30 cellular contexts compared by ENCODE assay signal in the genomic region with DNA sequence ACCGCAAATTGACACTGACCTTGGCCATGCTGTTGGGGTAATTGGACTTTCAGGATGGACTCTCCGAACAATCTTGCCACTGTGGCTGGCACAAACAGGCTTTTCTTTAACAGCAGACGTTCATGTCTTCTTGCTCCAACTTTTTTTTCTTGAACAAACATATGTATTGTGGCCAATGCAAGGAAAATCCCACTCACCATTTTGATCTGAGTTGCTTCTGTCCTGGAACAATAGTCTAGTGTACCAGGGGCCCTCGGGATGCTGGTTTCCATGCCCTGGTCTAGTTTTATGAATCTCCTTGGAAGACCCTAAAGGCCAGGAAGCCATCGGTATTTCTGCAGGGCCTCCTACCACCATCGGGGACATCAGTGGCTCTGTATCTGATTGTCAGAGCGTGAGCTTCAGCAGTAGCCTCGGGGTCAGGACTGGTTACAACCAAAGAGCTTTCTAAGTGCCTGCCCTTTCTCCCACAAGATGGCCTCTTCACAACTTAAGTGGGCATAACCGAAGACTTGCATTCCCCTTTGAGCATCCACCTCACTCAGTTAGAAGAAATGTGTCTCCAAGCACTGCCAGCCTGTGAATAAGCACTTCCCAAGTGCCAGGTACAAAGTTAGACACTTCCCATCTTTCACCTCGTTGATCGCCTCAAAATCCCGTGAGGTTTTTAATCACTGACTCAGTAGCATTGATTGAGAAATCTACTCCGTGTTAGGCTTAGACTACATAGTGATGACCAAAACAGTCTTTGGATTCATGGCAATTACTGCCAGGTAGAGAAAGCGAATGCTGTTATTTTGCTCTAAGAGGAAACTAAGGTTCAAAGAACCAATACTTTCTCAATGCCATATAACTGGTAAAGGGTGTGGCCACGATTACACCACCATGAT.
DNase-seq lines count a peak whose midpoint lies in the region; ATAC-seq and TF ChIP-seq lines count a peak whose summit lies in the region.
"Had no signal": no experiment of that assay in that cellular context is flagged by ENCODE, and none has a peak within 500 bp of the region (broad histone marks: within the 10 kb centered on the region; RNA-seq: fewer than 3 reads in every experiment).

No MANE protein-coding gene starts in this region.

- no peak overlapping the region for H3K4me2 ChIP-seq in smooth muscle cell
- H3K4me2 ChIP-seq: BLaER1 had no signal

- no peaks in the 10 kb centered on the region for H3K79me2 ChIP-seq in smooth muscle cell (ENCODE audit: low read depth)

- H3K36me3 ChIP-seq in esophagus squamous epithelium (no peaks in the 10 kb centered on the region), skeletal muscle tissue (ENCODE audit: control insufficient read depth in 3 of 3, insufficient read depth in 3 of 3, low read length in 3 of 3) (no peaks in the 10 kb centered on the region), smooth muscle cell (ENCODE audit: low read depth) (no peaks in the 10 kb centered on the region)
- H3K36me3 ChIP-seq: BLaER1, cardiac muscle cell, ovary, transverse colon had no signal

- H3K4me1 ChIP-seq in esophagus squamous epithelium (peaks cover 11 to 45% (median 18%) of the 10 kb centered on the region in 3 donors), skeletal muscle tissue (ENCODE audit: control insufficient read depth in 3 of 3, insufficient read depth in 3 of 3, low read length in 3 of 3) (peaks cover 22 to 26% (median 23%) of the 10 kb centered on the region in 3 donors), smooth muscle cell (ENCODE audit: low read depth) (peaks cover 23% of the 10 kb centered on the region)
- H3K4me1 ChIP-seq: BLaER1 had no signal

- no peaks in the 10 kb centered on the region for H3K9me3 Mint-ChIP-seq in stimulated activated naive CD8-positive, alpha-beta T cell treated with anti-CD3 and anti-CD28 coated beads, Interleukin-15, amount 100 ng/mL, for 72 hours
- H3K9me3 Mint-ChIP-seq: activated CD4-positive, alpha-beta T cell treated with anti-CD3 and anti-CD28 coated beads, Interleukin-2, amount 10 ng/mL, durations not matched to agents 24 days and 14 days; activated T-cell treated with anti-CD3 and anti-CD28 coated beads, Interleukin-2, amount 50 U/mL, for 72 hours; dendritic cell treated with granulocyte-macrophage colony-stimulating factor and Interleukin-4, amounts not matched to agents 40 ng/mL and 50 ng/mL, for 4 days; naive thymus-derived CD8-positive, alpha-beta T cell; stimulated activated naive B cell treated with anti-CD40 and anti-IgM and Interleukin-4, amounts not matched to agents 10 μg/mL and 1 μg/mL and 100 μg/mL, for 72 hours had no signal

- H3K27me3 ChIP-seq in esophagus squamous epithelium (no peaks in the 10 kb centered on the region), skeletal muscle tissue (ENCODE audit: control insufficient read depth in 3 of 3, insufficient read depth in 3 of 3, low read length in 3 of 3) (no peaks in the 10 kb centered on the region), smooth muscle cell (ENCODE audit: low read depth) (no peaks in the 10 kb centered on the region)
- H3K27me3 ChIP-seq: BLaER1, cardiac muscle cell, ovary, transverse colon had no signal

- WGBS in esophagus squamous epithelium, 2 donors, result 90 to 94% methylated on average over 13 to 15 of the region's 15 CpGs
- 94% methylated on average over 15 of the region's 15 CpGs for WGBS in smooth muscle cell (ENCODE audit: low lambda C conversion rate)

- H3K27ac ChIP-seq in esophagus squamous epithelium (peak overlapping the region in 3 of 4 donors; percentile 78 to 80 (median 78)), skeletal muscle tissue (ENCODE audit: low read depth, low read length) (peak overlapping the region; percentile 51), smooth muscle cell (ENCODE audit: low read depth) (no peak overlapping the region)
- H3K27ac ChIP-seq: BLaER1, ovary, VCaP had no signal

- TF ChIP-seq CTCF in esophagus squamous epithelium (IDR thresholded peaks at IDR 0.05) (no peak), smooth muscle cell (IDR thresholded peaks at IDR 0.05; ENCODE audit: borderline replicate concordance, insufficient read depth, poor library complexity, severe bottlenecking) (no peak)

- DNase-seq in stimulated activated naive CD8-positive, alpha-beta T cell treated with anti-CD3 and anti-CD28 coated beads, Interleukin-15, amount 100 ng/mL, for 72 hours, result no peak
- no peak for DNase-seq in stimulated activated naive CD8-positive, alpha-beta T cell treated with anti-CD3 and anti-CD28 coated beads, Interleukin-15, Interleukin-2, amounts not matched to agents 100 U/mL and 50 U/mL, for 24 hours
- DNase-seq in esophagus squamous epithelium (lab: John Stamatoyannopoulos, UW) (no peak), smooth muscle cell (lab: John Stamatoyannopoulos, UW; ENCODE audit: unreplicated experiment) (no peak), Ammon's horn (ENCODE audit: low spot score) (no peak)
- no peak for DNase-seq in activated CD4-positive, alpha-beta T cell treated with anti-CD3 and anti-CD28 coated beads, Interleukin-2, amount 50 U/mL, for 4 hours
- DNase-seq: activated CD4-positive, alpha-beta T cell treated with anti-CD3 and anti-CD28 coated beads, Interleukin-2, amount 10 ng/mL, durations not matched to agents 24 days and 14 days; activated CD8-positive, alpha-beta memory T cell treated with anti-CD3 and anti-CD28 coated beads, Interleukin-2, amount 10 ng/mL, durations not matched to agents 7 days and 5 days; activated naive CD4-positive, alpha-beta T cell treated with anti-CD3 and anti-CD28 coated beads, Interleukin-2, amount 50 U/mL, for 16 hours; activated T-cell treated with anti-CD3 and anti-CD28 coated beads, Interleukin-2, amount 50 U/mL, for 72 hours; COR-L47; Kasumi-1; naive thymus-derived CD8-positive, alpha-beta T cell; NCI-H1048; NCI-H1930; NCI-H345; NCI-H82; ovary; stimulated activated CD4-positive, alpha-beta T cell treated with anti-CD3 and anti-CD28 coated beads, Interleukin-12 subunit alpha, Interleukin-12 subunit beta, amount 100 ng/mL, for 4 hours; stimulated activated CD4-positive, alpha-beta T cell treated with anti-CD3 and anti-CD28 coated beads, Interleukin-4, amount 100 ng/mL, for 24 hours; stimulated activated naive B cell treated with anti-CD40 and anti-IgM and Interleukin-4, amounts not matched to agents 10 μg/mL and 1 μg/mL and 100 μg/mL, for 72 hours; T-helper 2 cell; transverse colon had no signal

- no peak overlapping the region for H3K4me3 Mint-ChIP-seq in stimulated activated naive CD8-positive, alpha-beta T cell treated with anti-CD3 and anti-CD28 coated beads, Interleukin-15, amount 100 ng/mL, for 72 hours
- H3K4me3 Mint-ChIP-seq: activated CD4-positive, alpha-beta T cell treated with anti-CD3 and anti-CD28 coated beads, Interleukin-2, amount 10 ng/mL, durations not matched to agents 24 days and 14 days; activated CD8-positive, alpha-beta memory T cell treated with anti-CD3 and anti-CD28 coated beads, Interleukin-2, amount 10 ng/mL, durations not matched to agents 7 days and 5 days; activated T-cell treated with anti-CD3 and anti-CD28 coated beads, Interleukin-2, amount 50 U/mL, for 72 hours; dendritic cell treated with granulocyte-macrophage colony-stimulating factor and Interleukin-4, amounts not matched to agents 40 ng/mL and 50 ng/mL, for 4 days; naive thymus-derived CD8-positive, alpha-beta T cell; stimulated activated naive B cell treated with anti-CD40 and anti-IgM and Interleukin-4, amounts not matched to agents 10 μg/mL and 1 μg/mL and 100 μg/mL, for 72 hours had no signal

- peak overlapping the region; percentile 20 to 24 for H3K27ac Mint-ChIP-seq in stimulated activated naive CD8-positive, alpha-beta T cell treated with anti-CD3 and anti-CD28 coated beads, Interleukin-15, amount 100 ng/mL, for 72 hours
- H3K27ac Mint-ChIP-seq: activated CD4-positive, alpha-beta T cell treated with anti-CD3 and anti-CD28 coated beads, Interleukin-2, amount 10 ng/mL, durations not matched to agents 24 days and 14 days; activated CD8-positive, alpha-beta memory T cell treated with anti-CD3 and anti-CD28 coated beads, Interleukin-2, amount 10 ng/mL, durations not matched to agents 7 days and 5 days; activated T-cell treated with anti-CD3 and anti-CD28 coated beads, Interleukin-2, amount 50 U/mL, for 72 hours; dendritic cell treated with granulocyte-macrophage colony-stimulating factor and Interleukin-4, amounts not matched to agents 40 ng/mL and 50 ng/mL, for 4 days; stimulated activated naive B cell treated with anti-CD40 and anti-IgM and Interleukin-4, amounts not matched to agents 10 μg/mL and 1 μg/mL and 100 μg/mL, for 72 hours had no signal

- no peaks in the 10 kb centered on the region for H3K27me3 Mint-ChIP-seq in stimulated activated naive CD8-positive, alpha-beta T cell treated with anti-CD3 and anti-CD28 coated beads, Interleukin-15, amount 100 ng/mL, for 72 hours
- H3K27me3 Mint-ChIP-seq: activated CD4-positive, alpha-beta T cell treated with anti-CD3 and anti-CD28 coated beads, Interleukin-2, amount 10 ng/mL, durations not matched to agents 24 days and 14 days; activated CD8-positive, alpha-beta memory T cell treated with anti-CD3 and anti-CD28 coated beads, Interleukin-2, amount 10 ng/mL, durations not matched to agents 7 days and 5 days; dendritic cell treated with granulocyte-macrophage colony-stimulating factor and Interleukin-4, amounts not matched to agents 40 ng/mL and 50 ng/mL, for 4 days; naive thymus-derived CD8-positive, alpha-beta T cell; stimulated activated naive B cell treated with anti-CD40 and anti-IgM and Interleukin-4, amounts not matched to agents 10 μg/mL and 1 μg/mL and 100 μg/mL, for 72 hours had no signal

- H3F3A ChIP-seq in smooth muscle cell (ENCODE audit: low read depth), result peaks cover 11% of the 10 kb centered on the region

- no peak overlapping the region for H3K4me3 ChIP-seq in esophagus squamous epithelium
- H3K4me3 ChIP-seq in skeletal muscle tissue (ENCODE audit: low read length in 3 of 3), result no peak overlapping the region
- H3K4me3 ChIP-seq in smooth muscle cell, result no peak overlapping the region
- H3K4me3 ChIP-seq: BLaER1, cardiac muscle cell, ovary, transverse colon had no signal

- H3K4me1 Mint-ChIP-seq in stimulated activated naive CD8-positive, alpha-beta T cell treated with anti-CD3 and anti-CD28 coated beads, Interleukin-15, amount 100 ng/mL, for 72 hours, result no peaks in the 10 kb centered on the region
- H3K4me1 Mint-ChIP-seq: activated CD4-positive, alpha-beta T cell treated with anti-CD3 and anti-CD28 coated beads, Interleukin-2, amount 10 ng/mL, durations not matched to agents 24 days and 14 days; activated CD8-positive, alpha-beta memory T cell treated with anti-CD3 and anti-CD28 coated beads, Interleukin-2, amount 10 ng/mL, durations not matched to agents 7 days and 5 days; stimulated activated naive B cell treated with anti-CD40 and anti-IgM and Interleukin-4, amounts not matched to agents 10 μg/mL and 1 μg/mL and 100 μg/mL, for 72 hours had no signal

- H3K9ac ChIP-seq in skeletal muscle tissue (ENCODE audit: low read depth in 1 of 3, low read length in 3 of 3), result no peak overlapping the region
- H3K9ac ChIP-seq in smooth muscle cell (ENCODE audit: low read depth), result no peak overlapping the region
- H3K9ac ChIP-seq: BLaER1 had no signal

- H2AFZ ChIP-seq in smooth muscle cell (ENCODE audit: low read depth), result no peak overlapping the region

- no peak for ATAC-seq in stimulated activated naive CD8-positive, alpha-beta T cell treated with anti-CD3 and anti-CD28 coated beads, Interleukin-15, amount 100 ng/mL, for 72 hours
- ATAC-seq in stimulated activated naive CD8-positive, alpha-beta T cell treated with anti-CD3 and anti-CD28 coated beads, Interleukin-15, Interleukin-2, amounts not matched to agents 100 U/mL and 50 U/mL, for 24 hours, result no peak
- ATAC-seq in HG03520 (IDR thresholded peaks at IDR 0.05; ENCODE audit: unreplicated experiment), result no peak
- ATAC-seq: activated CD8-positive, alpha-beta memory T cell treated with anti-CD3 and anti-CD28 coated beads, Interleukin-2, amount 10 ng/mL, durations not matched to agents 7 days and 5 days; activated T-cell treated with anti-CD3 and anti-CD28 coated beads, Interleukin-2, amount 50 U/mL, for 72 hours; naive thymus-derived CD8-positive, alpha-beta T cell; SK-N-SH treated with all-trans-retinoic acid at 6 μM for 48 hours; stimulated activated naive B cell treated with anti-CD40 and anti-IgM and Interleukin-4, amounts not matched to agents 10 μg/mL and 1 μg/mL and 100 μg/mL, for 72 hours had no signal

- intact Hi-C loops in esophagus squamous epithelium (cut with DNase I), result no loop called here

- no peaks in the 10 kb centered on the region for H4K20me1 ChIP-seq in smooth muscle cell (ENCODE audit: low read depth)
- H4K20me1 ChIP-seq: BLaER1 had no signal

- no peak for TF ChIP-seq POLR2A in esophagus squamous epithelium (IDR thresholded peaks at IDR 0.05)

- H3K9me3 ChIP-seq in esophagus squamous epithelium (no peaks in the 10 kb centered on the region), skeletal muscle tissue (ENCODE audit: control insufficient read depth in 3 of 3, low read length in 3 of 3) (no peaks in the 10 kb centered on the region), smooth muscle cell (replicated peaks; ENCODE audit: low read depth) (no peaks in the 10 kb centered on the region)
- H3K9me3 ChIP-seq: BLaER1, ovary, transverse colon had no signal
